In the genomic region with DNA sequence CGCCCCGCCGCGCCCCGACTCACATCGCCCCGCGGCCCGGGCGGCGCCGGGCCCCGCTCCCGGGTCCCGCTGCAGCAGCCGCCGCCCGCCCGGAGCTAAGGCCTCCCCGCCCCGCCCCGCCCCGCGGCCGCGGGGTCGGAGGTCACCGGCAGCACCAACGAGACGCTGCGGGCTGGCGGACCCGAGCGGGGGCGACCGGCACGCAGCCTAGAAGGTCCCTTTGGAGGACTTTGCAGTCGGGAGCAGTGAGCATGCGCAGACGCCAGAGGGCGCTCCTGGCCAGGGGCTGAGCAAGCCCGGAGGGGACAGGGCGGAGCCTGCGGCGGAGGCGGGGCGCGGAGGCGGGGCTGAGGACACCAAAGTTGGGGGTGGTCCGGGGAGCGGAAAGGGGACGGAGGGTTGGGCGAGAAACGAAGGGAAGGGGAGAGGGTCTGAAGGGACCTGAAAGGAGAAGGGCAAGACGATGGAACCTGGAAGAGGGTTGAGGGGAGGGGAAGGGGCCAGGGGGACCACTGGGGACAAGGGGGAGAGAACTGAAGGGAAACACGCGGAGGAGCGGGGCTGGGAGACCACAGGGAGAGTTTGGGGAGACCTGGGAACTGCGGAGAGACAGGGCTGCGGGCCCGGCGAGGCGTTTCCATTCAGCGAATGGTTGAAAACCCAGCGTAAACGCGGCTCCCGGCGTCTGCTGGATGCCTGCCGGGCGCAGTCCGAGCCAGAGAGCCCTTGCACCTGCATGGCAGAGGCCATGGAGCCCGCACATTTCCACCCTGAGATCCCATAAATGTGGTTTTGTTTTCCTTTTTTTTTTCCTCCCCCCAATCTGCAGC, we compare ENCODE assay signal across 1 cellular context.
TF ChIP-seq lines count a peak whose summit lies in the region.

A gene with protein sequence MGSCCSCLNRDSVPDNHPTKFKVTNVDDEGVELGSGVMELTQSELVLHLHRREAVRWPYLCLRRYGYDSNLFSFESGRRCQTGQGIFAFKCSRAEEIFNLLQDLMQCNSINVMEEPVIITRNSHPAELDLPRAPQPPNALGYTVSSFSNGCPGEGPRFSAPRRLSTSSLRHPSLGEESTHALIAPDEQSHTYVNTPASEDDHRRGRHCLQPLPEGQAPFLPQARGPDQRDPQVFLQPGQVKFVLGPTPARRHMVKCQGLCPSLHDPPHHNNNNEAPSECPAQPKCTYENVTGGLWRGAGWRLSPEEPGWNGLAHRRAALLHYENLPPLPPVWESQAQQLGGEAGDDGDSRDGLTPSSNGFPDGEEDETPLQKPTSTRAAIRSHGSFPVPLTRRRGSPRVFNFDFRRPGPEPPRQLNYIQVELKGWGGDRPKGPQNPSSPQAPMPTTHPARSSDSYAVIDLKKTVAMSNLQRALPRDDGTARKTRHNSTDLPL (minus strand): TSS at position 108 of the 830 bp plus-strand sequence. CDS start 2,913 bp downstream, outside the sequence.

TF ChIP-seq in HEK293, 187 proteins besides CTCF, POLR2A, EP300 and RAD21 (continued from another document):
- TF ChIP-seq, protein P1, sequence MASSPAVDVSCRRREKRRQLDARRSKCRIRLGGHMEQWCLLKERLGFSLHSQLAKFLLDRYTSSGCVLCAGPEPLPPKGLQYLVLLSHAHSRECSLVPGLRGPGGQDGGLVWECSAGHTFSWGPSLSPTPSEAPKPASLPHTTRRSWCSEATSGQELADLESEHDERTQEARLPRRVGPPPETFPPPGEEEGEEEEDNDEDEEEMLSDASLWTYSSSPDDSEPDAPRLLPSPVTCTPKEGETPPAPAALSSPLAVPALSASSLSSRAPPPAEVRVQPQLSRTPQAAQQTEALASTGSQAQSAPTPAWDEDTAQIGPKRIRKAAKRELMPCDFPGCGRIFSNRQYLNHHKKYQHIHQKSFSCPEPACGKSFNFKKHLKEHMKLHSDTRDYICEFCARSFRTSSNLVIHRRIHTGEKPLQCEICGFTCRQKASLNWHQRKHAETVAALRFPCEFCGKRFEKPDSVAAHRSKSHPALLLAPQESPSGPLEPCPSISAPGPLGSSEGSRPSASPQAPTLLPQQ (tag by site-specific recombination; IDR thresholded peaks at IDR 0.05): peak; percentile 78
- no peak for TF ChIP-seq ZNF146 (tag by site-specific recombination; IDR thresholded peaks at IDR 0.05)
- no peak for TF ChIP-seq GLI2 (tag by site-specific recombination; IDR thresholded peaks at IDR 0.05; ENCODE audit: borderline replicate concordance, low read depth)
- no peak for TF ChIP-seq ZNF133 (tag by site-specific recombination; IDR thresholded peaks at IDR 0.05)
- no peak for TF ChIP-seq ZNF624 (tag by site-specific recombination; IDR thresholded peaks at IDR 0.05)
- no peak for TF ChIP-seq ZNF623 (tag by site-specific recombination; IDR thresholded peaks at IDR 0.05)
- TF ChIP-seq KLF9 (tag by site-specific recombination; IDR thresholded peaks at IDR 0.05; ENCODE audit: low read depth): peak; percentile 96
- TF ChIP-seq ZNF16 (tag by site-specific recombination; IDR thresholded peaks at IDR 0.05; ENCODE audit: low read depth): no peak
- TF ChIP-seq, protein P2, sequence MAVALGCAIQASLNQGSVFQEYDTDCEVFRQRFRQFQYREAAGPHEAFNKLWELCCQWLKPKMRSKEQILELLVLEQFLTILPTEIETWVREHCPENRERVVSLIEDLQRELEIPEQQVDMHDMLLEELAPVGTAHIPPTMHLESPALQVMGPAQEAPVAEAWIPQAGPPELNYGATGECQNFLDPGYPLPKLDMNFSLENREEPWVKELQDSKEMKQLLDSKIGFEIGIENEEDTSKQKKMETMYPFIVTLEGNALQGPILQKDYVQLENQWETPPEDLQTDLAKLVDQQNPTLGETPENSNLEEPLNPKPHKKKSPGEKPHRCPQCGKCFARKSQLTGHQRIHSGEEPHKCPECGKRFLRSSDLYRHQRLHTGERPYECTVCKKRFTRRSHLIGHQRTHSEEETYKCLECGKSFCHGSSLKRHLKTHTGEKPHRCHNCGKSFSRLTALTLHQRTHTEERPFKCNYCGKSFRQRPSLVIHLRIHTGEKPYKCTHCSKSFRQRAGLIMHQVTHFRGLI (tag by site-specific recombination; IDR thresholded peaks at IDR 0.05): peak; percentile 40; the same call in 1 of the 2 replicates
- TF ChIP-seq ZNF223 (tag by site-specific recombination; IDR thresholded peaks at IDR 0.05): no peak
- TF ChIP-seq ZNF394 (tag by site-specific recombination; IDR thresholded peaks at IDR 0.05; ENCODE audit: borderline replicate concordance): 0 out of 2 replicates have a peak, but pooled peaks have one; percentile 16
- no peak for TF ChIP-seq ZNF701 (tag by site-specific recombination; IDR thresholded peaks at IDR 0.05)
- TF ChIP-seq, protein P3, sequence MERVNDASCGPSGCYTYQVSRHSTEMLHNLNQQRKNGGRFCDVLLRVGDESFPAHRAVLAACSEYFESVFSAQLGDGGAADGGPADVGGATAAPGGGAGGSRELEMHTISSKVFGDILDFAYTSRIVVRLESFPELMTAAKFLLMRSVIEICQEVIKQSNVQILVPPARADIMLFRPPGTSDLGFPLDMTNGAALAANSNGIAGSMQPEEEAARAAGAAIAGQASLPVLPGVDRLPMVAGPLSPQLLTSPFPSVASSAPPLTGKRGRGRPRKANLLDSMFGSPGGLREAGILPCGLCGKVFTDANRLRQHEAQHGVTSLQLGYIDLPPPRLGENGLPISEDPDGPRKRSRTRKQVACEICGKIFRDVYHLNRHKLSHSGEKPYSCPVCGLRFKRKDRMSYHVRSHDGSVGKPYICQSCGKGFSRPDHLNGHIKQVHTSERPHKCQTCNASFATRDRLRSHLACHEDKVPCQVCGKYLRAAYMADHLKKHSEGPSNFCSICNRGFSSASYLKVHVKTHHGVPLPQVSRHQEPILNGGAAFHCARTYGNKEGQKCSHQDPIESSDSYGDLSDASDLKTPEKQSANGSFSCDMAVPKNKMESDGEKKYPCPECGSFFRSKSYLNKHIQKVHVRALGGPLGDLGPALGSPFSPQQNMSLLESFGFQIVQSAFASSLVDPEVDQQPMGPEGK (tag by site-specific recombination; IDR thresholded peaks at IDR 0.05): peak; percentile 91
- TF ChIP-seq, protein P4, sequence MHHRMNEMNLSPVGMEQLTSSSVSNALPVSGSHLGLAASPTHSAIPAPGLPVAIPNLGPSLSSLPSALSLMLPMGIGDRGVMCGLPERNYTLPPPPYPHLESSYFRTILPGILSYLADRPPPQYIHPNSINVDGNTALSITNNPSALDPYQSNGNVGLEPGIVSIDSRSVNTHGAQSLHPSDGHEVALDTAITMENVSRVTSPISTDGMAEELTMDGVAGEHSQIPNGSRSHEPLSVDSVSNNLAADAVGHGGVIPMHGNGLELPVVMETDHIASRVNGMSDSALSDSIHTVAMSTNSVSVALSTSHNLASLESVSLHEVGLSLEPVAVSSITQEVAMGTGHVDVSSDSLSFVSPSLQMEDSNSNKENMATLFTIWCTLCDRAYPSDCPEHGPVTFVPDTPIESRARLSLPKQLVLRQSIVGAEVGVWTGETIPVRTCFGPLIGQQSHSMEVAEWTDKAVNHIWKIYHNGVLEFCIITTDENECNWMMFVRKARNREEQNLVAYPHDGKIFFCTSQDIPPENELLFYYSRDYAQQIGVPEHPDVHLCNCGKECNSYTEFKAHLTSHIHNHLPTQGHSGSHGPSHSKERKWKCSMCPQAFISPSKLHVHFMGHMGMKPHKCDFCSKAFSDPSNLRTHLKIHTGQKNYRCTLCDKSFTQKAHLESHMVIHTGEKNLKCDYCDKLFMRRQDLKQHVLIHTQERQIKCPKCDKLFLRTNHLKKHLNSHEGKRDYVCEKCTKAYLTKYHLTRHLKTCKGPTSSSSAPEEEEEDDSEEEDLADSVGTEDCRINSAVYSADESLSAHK (tag by site-specific recombination; IDR thresholded peaks at IDR 0.05): 0 out of 2 replicates have a peak, but pooled peaks have one; percentile 25
- TF ChIP-seq ZXDB (tag by site-specific recombination; IDR thresholded peaks at IDR 0.05): peak; percentile 41; the same call in 1 of the 2 replicates
- TF ChIP-seq, protein P5, sequence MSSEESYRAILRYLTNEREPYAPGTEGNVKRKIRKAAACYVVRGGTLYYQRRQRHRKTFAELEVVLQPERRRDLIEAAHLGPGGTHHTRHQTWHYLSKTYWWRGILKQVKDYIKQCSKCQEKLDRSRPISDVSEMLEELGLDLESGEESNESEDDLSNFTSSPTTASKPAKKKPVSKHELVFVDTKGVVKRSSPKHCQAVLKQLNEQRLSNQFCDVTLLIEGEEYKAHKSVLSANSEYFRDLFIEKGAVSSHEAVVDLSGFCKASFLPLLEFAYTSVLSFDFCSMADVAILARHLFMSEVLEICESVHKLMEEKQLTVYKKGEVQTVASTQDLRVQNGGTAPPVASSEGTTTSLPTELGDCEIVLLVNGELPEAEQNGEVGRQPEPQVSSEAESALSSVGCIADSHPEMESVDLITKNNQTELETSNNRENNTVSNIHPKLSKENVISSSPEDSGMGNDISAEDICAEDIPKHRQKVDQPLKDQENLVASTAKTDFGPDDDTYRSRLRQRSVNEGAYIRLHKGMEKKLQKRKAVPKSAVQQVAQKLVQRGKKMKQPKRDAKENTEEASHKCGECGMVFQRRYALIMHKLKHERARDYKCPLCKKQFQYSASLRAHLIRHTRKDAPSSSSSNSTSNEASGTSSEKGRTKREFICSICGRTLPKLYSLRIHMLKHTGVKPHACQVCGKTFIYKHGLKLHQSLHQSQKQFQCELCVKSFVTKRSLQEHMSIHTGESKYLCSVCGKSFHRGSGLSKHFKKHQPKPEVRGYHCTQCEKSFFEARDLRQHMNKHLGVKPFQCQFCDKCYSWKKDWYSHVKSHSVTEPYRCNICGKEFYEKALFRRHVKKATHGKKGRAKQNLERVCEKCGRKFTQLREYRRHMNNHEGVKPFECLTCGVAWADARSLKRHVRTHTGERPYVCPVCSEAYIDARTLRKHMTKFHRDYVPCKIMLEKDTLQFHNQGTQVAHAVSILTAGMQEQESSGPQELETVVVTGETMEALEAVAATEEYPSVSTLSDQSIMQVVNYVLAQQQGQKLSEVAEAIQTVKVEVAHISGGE (tag by site-specific recombination; conservative IDR thresholded peaks at IDR 0.05; ENCODE audit: low read depth): peak; percentile 35; the same call in 1 of the 2 replicates
- TF ChIP-seq SP2 (tag by site-specific recombination; IDR thresholded peaks at IDR 0.05): peak; percentile 91
- peak; percentile 74; the same call in 1 of the 2 replicates for TF ChIP-seq ZNF629 (tag by site-specific recombination; IDR thresholded peaks at IDR 0.05)
- peak; percentile 79 for TF ChIP-seq ZEB2 (tag by site-specific recombination; IDR thresholded peaks at IDR 0.05)
- TF ChIP-seq ZNF2 (tag by site-specific recombination; IDR thresholded peaks at IDR 0.05): peak; percentile 39; the same call in 1 of the 2 replicates
- peak; percentile 42; the same call in 1 of the 2 replicates for TF ChIP-seq ZNF366 (tag by site-specific recombination; conservative IDR thresholded peaks at IDR 0.05)
- TF ChIP-seq ZNF311 (tag by site-specific recombination; IDR thresholded peaks at IDR 0.05; ENCODE audit: borderline replicate concordance): no peak
- TF ChIP-seq ZNF76 (tag by site-specific recombination; IDR thresholded peaks at IDR 0.05; ENCODE audit: borderline replicate concordance, low read depth): 0 out of 2 replicates have a peak, but pooled peaks have one; percentile 63
- no peak for TF ChIP-seq ZNF596 (tag by site-specific recombination; IDR thresholded peaks at IDR 0.05)
- no peak; the same call in none of the 2 replicates for TF ChIP-seq ZBTB7A (tag by site-specific recombination; IDR thresholded peaks at IDR 0.05; ENCODE audit: low read depth)
- TF ChIP-seq SETDB1 (IDR thresholded peaks at IDR 0.05; ENCODE audit: insufficient read length, low read length): no peak
- 0 out of 2 replicates have a peak, but pooled peaks have one; percentile 28 for TF ChIP-seq ZNF24 (tag by site-specific recombination; IDR thresholded peaks at IDR 0.05)
- no peak for TF ChIP-seq ZNF132 (tag by site-specific recombination; IDR thresholded peaks at IDR 0.05; ENCODE audit: borderline replicate concordance)
- TF ChIP-seq KLF10 (tag by site-specific recombination; IDR thresholded peaks at IDR 0.05): peak; percentile 75
- peak; percentile 49; the same call in 1 of the 2 replicates for TF ChIP-seq GLIS1 (tag by site-specific recombination; IDR thresholded peaks at IDR 0.05)
- no peak for TF ChIP-seq ZNF274 (IDR thresholded peaks at IDR 0.05; ENCODE audit: low read length)
- no peak for TF ChIP-seq ZNF274 (tag by site-specific recombination; IDR thresholded peaks at IDR 0.05; ENCODE audit: borderline replicate concordance)
- TF ChIP-seq, protein P6, sequence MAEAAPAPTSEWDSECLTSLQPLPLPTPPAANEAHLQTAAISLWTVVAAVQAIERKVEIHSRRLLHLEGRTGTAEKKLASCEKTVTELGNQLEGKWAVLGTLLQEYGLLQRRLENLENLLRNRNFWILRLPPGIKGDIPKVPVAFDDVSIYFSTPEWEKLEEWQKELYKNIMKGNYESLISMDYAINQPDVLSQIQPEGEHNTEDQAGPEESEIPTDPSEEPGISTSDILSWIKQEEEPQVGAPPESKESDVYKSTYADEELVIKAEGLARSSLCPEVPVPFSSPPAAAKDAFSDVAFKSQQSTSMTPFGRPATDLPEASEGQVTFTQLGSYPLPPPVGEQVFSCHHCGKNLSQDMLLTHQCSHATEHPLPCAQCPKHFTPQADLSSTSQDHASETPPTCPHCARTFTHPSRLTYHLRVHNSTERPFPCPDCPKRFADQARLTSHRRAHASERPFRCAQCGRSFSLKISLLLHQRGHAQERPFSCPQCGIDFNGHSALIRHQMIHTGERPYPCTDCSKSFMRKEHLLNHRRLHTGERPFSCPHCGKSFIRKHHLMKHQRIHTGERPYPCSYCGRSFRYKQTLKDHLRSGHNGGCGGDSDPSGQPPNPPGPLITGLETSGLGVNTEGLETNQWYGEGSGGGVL (tag by site-specific recombination; IDR thresholded peaks at IDR 0.05): peak; percentile 33; the same call in 1 of the 2 replicates
- TF ChIP-seq SP3 (tag by site-specific recombination; IDR thresholded peaks at IDR 0.05): peak; percentile 98
